27 cellular contexts compared by ENCODE assay signal in genomic region chr13:50187352-50188029, GRCh38.
DNase-seq lines count a peak whose midpoint lies in the region; ATAC-seq and TF ChIP-seq lines count a peak whose summit lies in the region.
"Had no signal": no experiment of that assay in that cellular context is flagged by ENCODE, and none has a peak within 500 bp of the region (broad histone marks: within the 10 kb centered on the region; RNA-seq: fewer than 3 reads in every experiment).

No MANE protein-coding gene starts in this region.

- peaks cover 42% of the 10 kb centered on the region for H3K4me1 Mint-ChIP-seq in WTC11
- peaks cover 10% of the 10 kb centered on the region for H3K4me1 Mint-ChIP-seq in stimulated activated effector memory CD8-positive, alpha-beta T cell treated with anti-CD3 and anti-CD28 coated beads, Interleukin-12 subunit alpha, Interleukin-12 subunit beta, amount 100 ng/mL, for 72 hours
- H3K4me1 Mint-ChIP-seq: memory B cell had no signal

- RAD21 ChIA-PET in HCT116 (lab: Charles Lee; ENCODE audit: low non-redundant PET in 1 of 2, low total read pairs in 2 of 2, uncharacterized antibody in 2 of 2, unreplicated experiment in 2 of 2) = no interaction called here

- TF ChIP-seq RAD21 in HCT116 (IDR thresholded peaks at IDR 0.05; ENCODE audit: low read depth) = no peak

- WGBS in hepatocyte (ENCODE audit: low lambda C conversion rate, missing lambda C conversion rate) = 84% methylated on average over 3 of the region's 3 CpGs

- 0 out of 2 replicates have a peak overlapping the region, but pooled peaks have one; percentile 71 for H3K27ac Mint-ChIP-seq in WTC11
- H3K27ac Mint-ChIP-seq in stimulated activated effector memory CD8-positive, alpha-beta T cell treated with anti-CD3 and anti-CD28 coated beads, Interleukin-12 subunit alpha, Interleukin-12 subunit beta, amount 100 ng/mL, for 72 hours = no peak overlapping the region
- H3K27ac Mint-ChIP-seq: activated naive CD4-positive, alpha-beta T cell treated with anti-CD3 and anti-CD28 coated beads, Interleukin-2, amount 50 U/mL, for 24 hours; memory B cell had no signal

- H3K9me2 ChIP-seq in HCT116 (ENCODE audit: insufficient read depth) = no peaks in the 10 kb centered on the region
- H3K9me2 ChIP-seq in hepatocyte (replicated peaks; ENCODE audit: insufficient read depth) = no peaks in the 10 kb centered on the region

- no peak overlapping the region for H2AFZ ChIP-seq in HCT116 (ENCODE audit: low read depth, low read length, poor library complexity, severe bottlenecking)
- no peak overlapping the region for H2AFZ ChIP-seq in hepatocyte

- peaks cover 5% of the 10 kb centered on the region; the same call in 1 of the 2 replicates for H3K27me3 Mint-ChIP-seq in WTC11 (ENCODE audit: low read depth)
- H3K27me3 Mint-ChIP-seq: activated naive CD4-positive, alpha-beta T cell treated with anti-CD3 and anti-CD28 coated beads, Interleukin-2, amount 50 U/mL, for 24 hours had no signal

- TF ChIP-seq CTCF in HCT116 (IDR thresholded peaks at IDR 0.05 in 2 of 3, conservative IDR thresholded peaks at IDR 0.05 in 1 of 3; ENCODE audit: borderline replicate concordance in 1 of 3, insufficient read depth in 1 of 3, low read depth in 2 of 3, low read length in 2 of 3) (no peak), WTC11 (IDR thresholded peaks at IDR 0.05) (no peak), hepatocyte (IDR thresholded peaks at IDR 0.05; ENCODE audit: poor library complexity) (no peak)

- no peak for DNase-seq in HCT116 (ENCODE audit: low read depth, low spot score)
- no peak for DNase-seq in WTC11 (ENCODE audit: low spot score)
- peak; percentile 51 for DNase-seq in hepatocyte (ENCODE audit: low spot score)
- no peak for DNase-seq in stimulated activated effector memory CD8-positive, alpha-beta T cell treated with anti-CD3 and anti-CD28 coated beads, Interleukin-12 subunit alpha, Interleukin-12 subunit beta, amount 100 ng/mL, for 72 hours (ENCODE audit: low spot score in 2 of 2)
- no peak for DNase-seq in GOT3 (lab: John Stamatoyannopoulos, UW)
- DNase-seq in NCI-H446 (lab: John Stamatoyannopoulos, UW) = no peak
- no peak for DNase-seq in DMS 273 treated with DMSO at 0.1 percent for 48 hours (lab: John Stamatoyannopoulos, UW)
- DNase-seq: activated CD4-positive, alpha-beta T cell treated with anti-CD3 and anti-CD28 coated beads, Interleukin-2, amount 50 U/mL, for 48 hours; activated CD8-positive, alpha-beta memory T cell treated with anti-CD3 and anti-CD28 coated beads, Interleukin-2, amount 50 U/mL, for 48 hours; amygdala; brain microvascular endothelial cell; H7; hippocampal formation; NCI-H1436; NCI-H345; pancreas; Peyer's patch; retina; SHP77; stimulated activated naive CD8-positive, alpha-beta T cell treated with anti-CD3 and anti-CD28 coated beads, Interleukin-15, Interleukin-2, amounts not matched to agents 100 U/mL and 50 U/mL, for 24 hours; T-helper 2 cell had no signal

- no TSS peak for BruUV-seq in HCT116 (replicated peaks; lab: Mats Ljungman, UMichigan)

- H3K36me3 ChIP-seq in HCT116 (ENCODE audit: control insufficient read depth in 1 of 2, insufficient read depth in 2 of 2, low read length in 2 of 2) (no peaks in the 10 kb centered on the region), hepatocyte (replicated peaks; ENCODE audit: insufficient read depth, low read depth) (no peaks in the 10 kb centered on the region)
- H3K36me3 ChIP-seq: BLaER1 treated with 17β-estradiol and CSF1 and Interleukin-3, amounts not matched to agents 10 nM and 100 nM; brain microvascular endothelial cell; pancreas; Peyer's patch; vagina had no signal

- peaks cover 7 to 16% of the 10 kb centered on the region in 2 experiments for H3K4me1 ChIP-seq in HCT116 (ENCODE audit: control insufficient read depth in 1 of 2, insufficient read depth in 2 of 2, low read length in 2 of 2)
- H3K4me1 ChIP-seq in hepatocyte (ENCODE audit: insufficient read depth) = peaks cover 4% of the 10 kb centered on the region
- H3K4me1 ChIP-seq: BLaER1 treated with 17β-estradiol and CSF1 and Interleukin-3, amounts not matched to agents 10 nM and 100 nM; Peyer's patch; vagina had no signal

- H3K9me3 ChIP-seq in HCT116 (ENCODE audit: control insufficient read depth in 1 of 2, insufficient read depth in 1 of 2, low read depth in 1 of 2, low read length in 2 of 2) (no peaks in the 10 kb centered on the region), hepatocyte (ENCODE audit: low read depth) (no peaks in the 10 kb centered on the region)
- H3K9me3 ChIP-seq: pancreas, Peyer's patch, vagina had no signal

- H4K20me1 ChIP-seq in HCT116 (ENCODE audit: insufficient read depth) = no peaks in the 10 kb centered on the region
- H4K20me1 ChIP-seq in hepatocyte (ENCODE audit: insufficient read depth, poor library complexity, severe bottlenecking) = no peaks in the 10 kb centered on the region
- H4K20me1 ChIP-seq: BLaER1 treated with 17β-estradiol and CSF1 and Interleukin-3, amounts not matched to agents 10 nM and 100 nM had no signal

- TF ChIP-seq POLR2A in HCT116 (IDR thresholded peaks at IDR 0.05; ENCODE audit: borderline replicate concordance, extremely low read depth, insufficient read depth, insufficient read length) = no peak

- CTCF ChIA-PET in HCT116 (lab: Charles Lee) (no interaction called here), WTC11 (lab: Charles Lee) (no interaction called here)

- H3K27ac ChIP-seq in HCT116 (ENCODE audit: low read depth, low read length) (no peak overlapping the region), hepatocyte (no peak overlapping the region)
- H3K27ac ChIP-seq: BLaER1 treated with 17β-estradiol and CSF1 and Interleukin-3, amounts not matched to agents 10 nM and 100 nM; brain microvascular endothelial cell; pancreas; Peyer's patch; skin epidermis; vagina had no signal

- H3K4me2 ChIP-seq in HCT116 (ENCODE audit: low read length) (peak overlapping the region; percentile 88; the same call in 1 of the 2 replicates), hepatocyte (no peak overlapping the region)
- H3K4me2 ChIP-seq: BLaER1 treated with 17β-estradiol and CSF1 and Interleukin-3, amounts not matched to agents 10 nM and 100 nM had no signal

- H3K9me3 Mint-ChIP-seq in WTC11 = peaks cover 10% of the 10 kb centered on the region
- H3K9me3 Mint-ChIP-seq in stimulated activated effector memory CD8-positive, alpha-beta T cell treated with anti-CD3 and anti-CD28 coated beads, Interleukin-12 subunit alpha, Interleukin-12 subunit beta, amount 100 ng/mL, for 72 hours = peaks cover 2% of the 10 kb centered on the region
- H3K9me3 Mint-ChIP-seq: activated naive CD4-positive, alpha-beta T cell treated with anti-CD3 and anti-CD28 coated beads, Interleukin-2, amount 50 U/mL, for 24 hours; memory B cell had no signal

- POLR2A ChIA-PET in HCT116 (lab: Charles Lee) = interaction anchor here (0.6 kb wide), 1 partner anchor 24 kb away, joined by 3 read pairs; no protein-coding TSS in a partner anchor
- POLR2A ChIA-PET in WTC11 (lab: Charles Lee) = no interaction called here

- peaks cover 11% of the 10 kb centered on the region for H3K79me2 ChIP-seq in HCT116 (ENCODE audit: insufficient read depth, low read length)
- no peaks in the 10 kb centered on the region for H3K79me2 ChIP-seq in hepatocyte

- H3K36me3 Mint-ChIP-seq in WTC11 = peaks cover 11% of the 10 kb centered on the region
- H3K36me3 Mint-ChIP-seq in stimulated activated effector memory CD8-positive, alpha-beta T cell treated with anti-CD3 and anti-CD28 coated beads, Interleukin-12 subunit alpha, Interleukin-12 subunit beta, amount 100 ng/mL, for 72 hours = no peaks in the 10 kb centered on the region
- H3K36me3 Mint-ChIP-seq: memory B cell had no signal

- ATAC-seq in HCT116 = no peak
- ATAC-seq in WTC11 = no peak
- no peak for ATAC-seq in stimulated activated effector memory CD8-positive, alpha-beta T cell treated with anti-CD3 and anti-CD28 coated beads, Interleukin-12 subunit alpha, Interleukin-12 subunit beta, amount 100 ng/mL, for 72 hours
- ATAC-seq: activated CD4-positive, CD25-positive, alpha-beta regulatory T cell treated with anti-CD3 and anti-CD28 coated beads, Interleukin-2, amount 50 U/mL, for 24 hours; pancreas; stimulated activated naive CD8-positive, alpha-beta T cell treated with anti-CD3 and anti-CD28 coated beads, Interleukin-15, Interleukin-2, amounts not matched to agents 100 U/mL and 50 U/mL, for 24 hours had no signal

- H3K27me3 ChIP-seq in HCT116 (ENCODE audit: insufficient read depth, low read length) (no peaks in the 10 kb centered on the region), hepatocyte (no peaks in the 10 kb centered on the region)
- H3K27me3 ChIP-seq: BLaER1 treated with 17β-estradiol and CSF1 and Interleukin-3, amounts not matched to agents 10 nM and 100 nM; brain microvascular endothelial cell; pancreas; Peyer's patch; vagina had no signal

- peak overlapping the region; percentile 93 for H3K4me3 Mint-ChIP-seq in WTC11
- H3K4me3 Mint-ChIP-seq in stimulated activated effector memory CD8-positive, alpha-beta T cell treated with anti-CD3 and anti-CD28 coated beads, Interleukin-12 subunit alpha, Interleukin-12 subunit beta, amount 100 ng/mL, for 72 hours = peak overlapping the region; percentile 72
- H3K4me3 Mint-ChIP-seq: activated naive CD4-positive, alpha-beta T cell treated with anti-CD3 and anti-CD28 coated beads, Interleukin-2, amount 50 U/mL, for 24 hours; memory B cell had no signal

- H3K9ac ChIP-seq in HCT116 (ENCODE audit: low read length) = no peak overlapping the region
- H3K9ac ChIP-seq: BLaER1 treated with 17β-estradiol and CSF1 and Interleukin-3, amounts not matched to agents 10 nM and 100 nM had no signal

- intact Hi-C loops in HCT116 (cut with micrococcal nuclease) = no loop called here

- no peak overlapping the region for H3K4me3 ChIP-seq in HCT116 (replicated peaks in 1 of 2; ENCODE audit: low read depth in 1 of 2, low read length in 2 of 2)
- no peak overlapping the region for H3K4me3 ChIP-seq in hepatocyte
- H3K4me3 ChIP-seq: BLaER1 treated with 17β-estradiol and CSF1 and Interleukin-3, amounts not matched to agents 10 nM and 100 nM; pancreas; Peyer's patch; skin epidermis; vagina had no signal

TF ChIP-seq in HCT116, 20 proteins besides CTCF, POLR2A, EP300 and RAD21 (continues in another document):
- TF ChIP-seq JUND (IDR thresholded peaks at IDR 0.05) (no peak), SIN3A (IDR thresholded peaks at IDR 0.05; ENCODE audit: low read depth) (no peak), CEBPB (IDR thresholded peaks at IDR 0.05; ENCODE audit: low read depth) (no peak), EZH2phosphoT487 (IDR thresholded peaks at IDR 0.05; ENCODE audit: borderline replicate concordance) (no peak), EZH2 (IDR thresholded peaks at IDR 0.05) (no peak), ZNF274 (IDR thresholded peaks at IDR 0.05; ENCODE audit: low read depth, low read length) (no peak)

TF ChIP-seq in WTC11, 78 proteins besides CTCF, POLR2A, EP300 and RAD21:
- TF ChIP-seq JUN (CRISPR knock-in tag; IDR thresholded peaks at IDR 0.05) (no peak), RORB (CRISPR knock-in tag; IDR thresholded peaks at IDR 0.05) (no peak), GABPB1 (CRISPR knock-in tag; IDR thresholded peaks at IDR 0.05) (peak; percentile 75)
TF ChIP-seq in WTC11: peak in this region for 1.
